Comparison of ENCODE assay signal across 9 cellular contexts in genomic region chr5:17425385-17426070, GRCh38.
"Had no signal": no experiment of that assay in that cellular context is flagged by ENCODE, and none has a peak within 500 bp of the region (broad histone marks: within the 10 kb centered on the region; RNA-seq: fewer than 3 reads in every experiment).

No MANE protein-coding gene starts in this region.

- DNase-seq: activated CD4-positive, alpha-beta memory T cell treated with anti-CD3 and anti-CD28 coated beads, Interleukin-2, amount 10 ng/mL, durations not matched to agents 7 days and 5 days; activated CD8-positive, alpha-beta memory T cell treated with anti-CD3 and anti-CD28 coated beads, Interleukin-2, amount 50 U/mL, for 4 hours; hypothalamus; kidney glomerular epithelial cell; nephron progenitor cell; stimulated activated CD4-positive, alpha-beta T cell treated with anti-CD3 and anti-CD28 coated beads, Interleukin-2, amount 100 ng/mL, for 48 hours; stimulated activated CD8-positive, alpha-beta memory T cell treated with anti-CD3 and anti-CD28 coated beads, Interleukin-4, amount 100 ng/mL, for 48 hours had no signal

- ATAC-seq: esophagus mucosa had no signal

- H3K27ac ChIP-seq: VCaP had no signal
